In genomic region chr3:110901536-110901935, GRCh38 we compare ENCODE assay signal across 23 cellular contexts.
A peak's percentile ranks its signal among the peaks of the same experiment; 100 is the strongest.
DNase-seq lines count a peak whose midpoint lies in the region; ATAC-seq, FAIRE-seq and TF ChIP-seq lines count a peak whose summit lies in the region.
"Had no signal": no experiment of that assay in that cellular context is flagged by ENCODE, and none has a peak within 500 bp of the region (broad histone marks: within the 10 kb centered on the region; RNA-seq: fewer than 3 reads in every experiment).

No MANE protein-coding gene starts in this region.

- DNase-seq in A549 (ENCODE audit: low read depth in 1 of 2, low spot score in 1 of 2) = no peak
- no peak for DNase-seq in IMR-90
- DNase-seq in K562 (ENCODE audit: extremely low read depth in 1 of 4, low spot score in 3 of 4) = no peak
- no peak for DNase-seq in smooth muscle cell (lab: John Stamatoyannopoulos, UW; ENCODE audit: unreplicated experiment)
- no peak for DNase-seq in activated naive CD4-positive, alpha-beta T cell treated with anti-CD3 and anti-CD28 coated beads, Interleukin-2, amount 10 ng/mL, durations not matched to agents 7 days and 5 days
- no peak for DNase-seq in NCI-H2196 (lab: John Stamatoyannopoulos, UW; ENCODE audit: unreplicated experiment)
- DNase-seq: 8988T; AML-193; Caco-2; Calu3; CD4-positive, alpha-beta T cell; CD8-positive, alpha-beta T cell; DMS79 treated with DMSO at 0.1 percent for 48 hours; GF-D8 had no signal

- H3K27ac ChIP-seq in A549 (no peak overlapping the region), IMR-90 (ENCODE audit: insufficient read depth, low read length) (no peak overlapping the region), K562 (ENCODE audit: extremely low read depth, low read depth, low read length) (no peak overlapping the region), smooth muscle cell (ENCODE audit: low read depth) (peak overlapping the region; percentile 51)
- H3K27ac ChIP-seq: BLaER1 treated with 17β-estradiol and CSF1 and Interleukin-3, amounts not matched to agents 10 nM and 100 nM; C4-2B had no signal

- H3K9me3 Mint-ChIP-seq in activated naive CD4-positive, alpha-beta T cell treated with anti-CD3 and anti-CD28 coated beads, Interleukin-2, amount 10 ng/mL, durations not matched to agents 7 days and 5 days = no peaks in the 10 kb centered on the region
- H3K9me3 Mint-ChIP-seq: CD4-positive, alpha-beta T cell; CD8-positive, alpha-beta T cell had no signal

- H3K36me3 Mint-ChIP-seq in activated naive CD4-positive, alpha-beta T cell treated with anti-CD3 and anti-CD28 coated beads, Interleukin-2, amount 10 ng/mL, durations not matched to agents 7 days and 5 days = no peaks in the 10 kb centered on the region
- H3K36me3 Mint-ChIP-seq: CD8-positive, alpha-beta T cell had no signal

- no peak overlapping the region for H4K91ac ChIP-seq in IMR-90 (ENCODE audit: insufficient read depth, low read depth, low read length)

- in situ Hi-C loops in IMR-90 (cut with MboI; ENCODE audit: low sequenced_read_pairs) (no loop called here), K562 (cut with MboI) (no loop called here)

- BruUV-seq in IMR-90 (replicated peaks; lab: Mats Ljungman, UMichigan) (no TSS peak), K562 (replicated peaks; lab: Mats Ljungman, UMichigan) (no TSS peak)

- H3K56ac ChIP-seq in IMR-90 (ENCODE audit: extremely low read depth, insufficient read depth, low read length) = no peak overlapping the region

- POLR2A ChIA-PET in A549 (lab: Yijun Ruan, JAX) = no interaction called here
- POLR2A ChIA-PET in IMR-90 (lab: Charles Lee; ENCODE audit: unreplicated experiment) = no interaction called here
- POLR2A ChIA-PET in K562 (lab: Yijun Ruan, JAX) = no interaction called here

- no peak overlapping the region for H4K8ac ChIP-seq in IMR-90 (ENCODE audit: low read depth in 2 of 2, low read length in 2 of 2)

- no peak for FAIRE-seq in A549 (lab: Jason Lieb, UNC)
- no peak for FAIRE-seq in K562 (lab: Jason Lieb, UNC)
- FAIRE-seq: A204.1, D721Med, G401.6, GM12891, GM19239 had no signal

- H3K9me1 ChIP-seq in IMR-90 (ENCODE audit: insufficient read depth, low read length) (no peaks in the 10 kb centered on the region), K562 (ENCODE audit: control insufficient read depth, insufficient read depth, low read length) (no peaks in the 10 kb centered on the region)

- H3K14ac ChIP-seq in IMR-90 (replicated peaks; ENCODE audit: low read depth, low read length) = no peak overlapping the region

- H3K27me3 ChIP-seq in IMR-90 (ENCODE audit: control insufficient read depth, insufficient read depth, low read length) = no peaks in the 10 kb centered on the region
- no peaks in the 10 kb centered on the region for H3K27me3 ChIP-seq in K562 (ENCODE audit: control insufficient read depth in 2 of 2, insufficient read depth in 2 of 2, low read length in 2 of 2)
- no peaks in the 10 kb centered on the region for H3K27me3 ChIP-seq in smooth muscle cell (ENCODE audit: low read depth)
- H3K27me3 ChIP-seq: BLaER1 treated with 17β-estradiol and CSF1 and Interleukin-3, amounts not matched to agents 10 nM and 100 nM had no signal

- H3K27me3 Mint-ChIP-seq in activated naive CD4-positive, alpha-beta T cell treated with anti-CD3 and anti-CD28 coated beads, Interleukin-2, amount 10 ng/mL, durations not matched to agents 7 days and 5 days = peaks cover 4% of the 10 kb centered on the region
- H3K27me3 Mint-ChIP-seq: B cell had no signal

- H3K9ac ChIP-seq in IMR-90 (ENCODE audit: low read depth, low read length) (no peak overlapping the region), K562 (ENCODE audit: insufficient read depth in 1 of 2, low read depth in 2 of 2, low read length in 2 of 2) (no peak overlapping the region), smooth muscle cell (ENCODE audit: low read depth) (no peak overlapping the region)
- H3K9ac ChIP-seq: BLaER1 treated with 17β-estradiol and CSF1 and Interleukin-3, amounts not matched to agents 10 nM and 100 nM had no signal

- TF ChIP-seq CTCF in A549 (IDR thresholded peaks at IDR 0.05) (no peak), IMR-90 (conservative IDR thresholded peaks at IDR 0.05; ENCODE audit: low read depth, low read length) (no peak), K562 (IDR thresholded peaks at IDR 0.05 in 2 of 3, conservative IDR thresholded peaks at IDR 0.05 in 1 of 3; ENCODE audit: insufficient read depth in 2 of 3, low read depth in 1 of 3, low read length in 3 of 3) (no peak), smooth muscle cell (IDR thresholded peaks at IDR 0.05; ENCODE audit: borderline replicate concordance, insufficient read depth, poor library complexity, severe bottlenecking) (no peak)

- dilution Hi-C loops in IMR-90 (cut with HindIII; ENCODE audit: low sequenced_read_pairs, unreplicated experiment) = no loop called here

- H2BK20ac ChIP-seq in IMR-90 (ENCODE audit: low read depth, low read length) = no peak overlapping the region

- H3K27ac Mint-ChIP-seq in activated naive CD4-positive, alpha-beta T cell treated with anti-CD3 and anti-CD28 coated beads, Interleukin-2, amount 10 ng/mL, durations not matched to agents 7 days and 5 days = no peak overlapping the region
- H3K27ac Mint-ChIP-seq: B cell; CD4-positive, alpha-beta T cell; CD8-positive, alpha-beta T cell had no signal

- no peak overlapping the region for H3K4ac ChIP-seq in IMR-90 (ENCODE audit: low read depth, low read length)

- H2BK5ac ChIP-seq in IMR-90 (ENCODE audit: low read depth, low read length, poor library complexity, severe bottlenecking) = peak overlapping the region; percentile 30

- H3K36me3 ChIP-seq in IMR-90 (ENCODE audit: control insufficient read depth, insufficient read depth, low read length) (no peaks in the 10 kb centered on the region), K562 (ENCODE audit: control insufficient read depth, insufficient read depth, low read length) (no peaks in the 10 kb centered on the region), smooth muscle cell (ENCODE audit: low read depth) (no peaks in the 10 kb centered on the region)
- H3K36me3 ChIP-seq: BLaER1 treated with 17β-estradiol and CSF1 and Interleukin-3, amounts not matched to agents 10 nM and 100 nM had no signal

- no peak overlapping the region for H3K23ac ChIP-seq in IMR-90 (ENCODE audit: low read depth, low read length)

- H2AK5ac ChIP-seq in IMR-90 (ENCODE audit: low read depth, low read length) = no peak overlapping the region

- H4K5ac ChIP-seq in IMR-90 (ENCODE audit: low read depth, low read length) = no peak overlapping the region

- no peaks in the 10 kb centered on the region for H3K9me3 ChIP-seq in A549
- H3K9me3 ChIP-seq in IMR-90 (ENCODE audit: control insufficient read depth, insufficient read depth, low read length) = no peaks in the 10 kb centered on the region
- no peaks in the 10 kb centered on the region for H3K9me3 ChIP-seq in K562 (replicated peaks; ENCODE audit: control insufficient read depth, insufficient read depth, low read depth, low read length)
- H3K9me3 ChIP-seq in smooth muscle cell (replicated peaks; ENCODE audit: low read depth) = no peaks in the 10 kb centered on the region
- H3K9me3 ChIP-seq: BLaER1 treated with 17β-estradiol and CSF1 and Interleukin-3, amounts not matched to agents 10 nM and 100 nM; Caco-2 had no signal

- H3K79me1 ChIP-seq in IMR-90 (ENCODE audit: low read depth in 1 of 2, low read length in 2 of 2) = no peaks in the 10 kb centered on the region

- H3F3A ChIP-seq in smooth muscle cell (ENCODE audit: low read depth) = peaks cover 48% of the 10 kb centered on the region

- H4K20me1 ChIP-seq in IMR-90 (ENCODE audit: insufficient read depth, low read length) (no peaks in the 10 kb centered on the region), K562 (replicated peaks; ENCODE audit: control insufficient read depth, insufficient read depth, low read length) (no peaks in the 10 kb centered on the region), smooth muscle cell (ENCODE audit: low read depth) (peaks cover 100% of the 10 kb centered on the region)
- H4K20me1 ChIP-seq: BLaER1 treated with 17β-estradiol and CSF1 and Interleukin-3, amounts not matched to agents 10 nM and 100 nM had no signal

- intact Hi-C loops in IMR-90 (cut with micrococcal nuclease) (no loop called here), K562 (cut with micrococcal nuclease) (no loop called here)

- no peak overlapping the region for H2BK15ac ChIP-seq in IMR-90 (ENCODE audit: low read depth, low read length)

- H2AFZ ChIP-seq in IMR-90 (replicated peaks; ENCODE audit: low read length, poor library complexity) = no peak overlapping the region
- no peak overlapping the region for H2AFZ ChIP-seq in K562 (ENCODE audit: low read depth, low read length)
- H2AFZ ChIP-seq in smooth muscle cell (ENCODE audit: low read depth) = no peak overlapping the region

- H3K4me1 ChIP-seq in A549 (no peaks in the 10 kb centered on the region), IMR-90 (ENCODE audit: control insufficient read depth, insufficient read depth, low read length) (no peaks in the 10 kb centered on the region), K562 (replicated peaks in 1 of 2; ENCODE audit: control insufficient read depth in 2 of 2, insufficient read depth in 2 of 2, low read length in 2 of 2) (no peaks in the 10 kb centered on the region), smooth muscle cell (ENCODE audit: low read depth) (peaks cover 17% of the 10 kb centered on the region)
- H3K4me1 ChIP-seq: BLaER1 treated with 17β-estradiol and CSF1 and Interleukin-3, amounts not matched to agents 10 nM and 100 nM; Caco-2 had no signal

- CTCF ChIA-PET in A549 (lab: Yijun Ruan, JAX) (no interaction called here), IMR-90 (lab: Yijun Ruan, JAX) (interaction anchor here (0.7 kb wide), 1 partner anchor 63 kb away, joined by 3 read pairs; no protein-coding TSS in a partner anchor), K562 (lab: Yijun Ruan, JAX; ENCODE audit: low intra/inter-chr PET ratio) (no interaction called here)
- CTCF ChIA-PET in activated naive CD4-positive, alpha-beta T cell treated with anti-CD3 and anti-CD28 coated beads, Interleukin-2, amount 10 ng/mL, durations not matched to agents 7 days and 5 days (lab: Charles Lee) = no interaction called here

- TF ChIP-seq POLR2A in A549 (IDR thresholded peaks at IDR 0.05; ENCODE audit: low read length) (no peak), IMR-90 (IDR thresholded peaks at IDR 0.05; ENCODE audit: low read depth, low read length) (no peak), K562 (conservative IDR thresholded peaks at IDR 0.05) (no peak)

- ATAC-seq in A549 (no peak), IMR-90 (ENCODE audit: low read depth) (no peak), K562 (no peak), HG03135 (IDR thresholded peaks at IDR 0.05; ENCODE audit: unreplicated experiment) (no peak)
- ATAC-seq: CD8-positive, alpha-beta T cell had no signal

- H2BK120ac ChIP-seq in IMR-90 (ENCODE audit: low read depth, low read length) = no peak overlapping the region

- H3K4me3 Mint-ChIP-seq in activated naive CD4-positive, alpha-beta T cell treated with anti-CD3 and anti-CD28 coated beads, Interleukin-2, amount 10 ng/mL, durations not matched to agents 7 days and 5 days = no peak overlapping the region
- H3K4me3 Mint-ChIP-seq: B cell; CD4-positive, alpha-beta T cell; CD8-positive, alpha-beta T cell had no signal

- no peaks in the 10 kb centered on the region for H3K4me1 Mint-ChIP-seq in activated naive CD4-positive, alpha-beta T cell treated with anti-CD3 and anti-CD28 coated beads, Interleukin-2, amount 10 ng/mL, durations not matched to agents 7 days and 5 days
- H3K4me1 Mint-ChIP-seq: B cell had no signal

- H3K79me2 ChIP-seq in K562 (ENCODE audit: control insufficient read depth, insufficient read depth, low read length) (no peaks in the 10 kb centered on the region), smooth muscle cell (ENCODE audit: low read depth) (peaks cover 98% of the 10 kb centered on the region)

- TF ChIP-seq EP300 in A549 (IDR thresholded peaks at IDR 0.05) = no peak
- TF ChIP-seq EP300 in K562 (IDR thresholded peaks at IDR 0.05; ENCODE audit: low read length) = no peak

- H3K4me2 ChIP-seq in A549 = no peak overlapping the region
- H3K4me2 ChIP-seq in IMR-90 (ENCODE audit: low read depth, low read length) = no peak overlapping the region
- no peak overlapping the region for H3K4me2 ChIP-seq in K562 (ENCODE audit: insufficient read depth, low read length)
- peak overlapping the region; percentile 34 for H3K4me2 ChIP-seq in smooth muscle cell
- H3K4me2 ChIP-seq: BLaER1 treated with 17β-estradiol and CSF1 and Interleukin-3, amounts not matched to agents 10 nM and 100 nM had no signal

- no peak overlapping the region for H3K4me3 ChIP-seq in A549
- no peak overlapping the region for H3K4me3 ChIP-seq in IMR-90 (ENCODE audit: insufficient read depth, low read depth, low read length)
- no peak overlapping the region for H3K4me3 ChIP-seq in K562
- no peak overlapping the region for H3K4me3 ChIP-seq in smooth muscle cell
- H3K4me3 ChIP-seq: BLaER1 treated with 17β-estradiol and CSF1 and Interleukin-3, amounts not matched to agents 10 nM and 100 nM had no signal

- WGBS in A549 (ENCODE audit: missing lambda C conversion rate) = 70% methylated on average over 1 of the region's 1 CpG
- WGBS in IMR-90 (ENCODE audit: extremely low coverage in 2 of 2, insufficient read length in 1 of 2), 2 experiments = no CpG with 5 or more reads among the region's 1 CpG
- WGBS in K562 (ENCODE audit: insufficient coverage, low coverage, missing lambda C conversion rate) = 0% methylated on average over 1 of the region's 1 CpG
- 100% methylated on average over 1 of the region's 1 CpG for WGBS in smooth muscle cell (ENCODE audit: low lambda C conversion rate)

- no peak overlapping the region for H2AK9ac ChIP-seq in IMR-90 (replicated peaks; ENCODE audit: low read depth, low read length, poor library complexity)

- TF ChIP-seq RAD21 in A549 (conservative IDR thresholded peaks at IDR 0.05 in 1 of 2, IDR thresholded peaks at IDR 0.05 in 1 of 2) (no peak), IMR-90 (IDR thresholded peaks at IDR 0.05; ENCODE audit: low read length) (no peak), K562 (CRISPR knock-in tag; conservative IDR thresholded peaks at IDR 0.05 in 1 of 2, IDR thresholded peaks at IDR 0.05 in 1 of 2) (no peak)

- H3K18ac ChIP-seq in IMR-90 (ENCODE audit: low read depth, low read length) = no peak overlapping the region

Comparison
In these comparisons a context has a peak if more than half of its experiments do, and no peak if none do; other contexts are left out.
1. Of the 35 proteins assayed by ChIP-seq in both K562 and A549: peak only in K562: none; only in A549: none; in both: MAFK; in neither: 34.